12 cellular contexts compared by ENCODE assay signal in the genomic region with DNA sequence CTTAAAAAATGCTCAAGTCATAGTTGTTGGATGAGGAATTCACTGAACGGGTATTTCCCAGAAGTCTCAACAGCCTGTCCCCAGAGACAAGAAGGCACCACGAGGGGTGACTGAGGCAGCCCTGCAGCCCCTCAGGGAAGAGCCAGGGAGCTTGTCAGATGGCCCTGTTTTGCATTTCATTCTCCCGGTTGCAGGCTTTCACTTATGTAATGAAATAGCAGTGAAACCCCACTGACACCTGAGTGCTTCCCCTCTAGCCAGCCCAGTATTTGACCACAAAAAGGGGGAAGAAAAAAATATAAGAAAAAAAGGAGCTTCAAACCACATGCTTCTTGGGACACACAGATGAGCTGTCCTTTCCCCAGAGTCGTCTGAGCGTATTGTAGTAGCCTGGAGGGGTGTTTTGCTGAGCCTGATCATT.
DNase-seq lines count a peak whose midpoint lies in the region; ATAC-seq and TF ChIP-seq lines count a peak whose summit lies in the region.
"Had no signal": no experiment of that assay in that cellular context is flagged by ENCODE, and none has a peak within 500 bp of the region (broad histone marks: within the 10 kb centered on the region; RNA-seq: fewer than 3 reads in every experiment).

No MANE protein-coding gene starts in this region.

- no peak overlapping the region for H2BK5ac ChIP-seq in H9 (ENCODE audit: insufficient read length, low read length)

- H3K9me2 ChIP-seq in GM23248 (ENCODE audit: insufficient read depth): no peaks in the 10 kb centered on the region

- H3K9ac ChIP-seq in H9 (ENCODE audit: extremely low read depth, insufficient read length, low read length): no peak overlapping the region
- no peak overlapping the region for H3K9ac ChIP-seq in GM23248

- H3K27me3 Mint-ChIP-seq in H9 (ENCODE audit: low read depth): peaks cover 2% of the 10 kb centered on the region; the same call in 1 of the 2 replicates

- no peak overlapping the region for H2BK120ac ChIP-seq in H9 (ENCODE audit: low read depth, low read length, poor library complexity, severe bottlenecking)

- no peak overlapping the region for H3T11ph ChIP-seq in H9 (ENCODE audit: low read length)

- no peak overlapping the region for H3K4me2 ChIP-seq in H9 (ENCODE audit: insufficient read depth, insufficient read length, low read length)
- H3K4me2 ChIP-seq in GM23248 (ENCODE audit: unreplicated experiment): no peak overlapping the region

- H3K27ac Mint-ChIP-seq in H9: no peak overlapping the region

- no peak overlapping the region for H4K5ac ChIP-seq in H9 (ENCODE audit: insufficient read length, low read depth, low read length)

- no peak overlapping the region for H2BK20ac ChIP-seq in H9 (ENCODE audit: low read depth, low read length, poor library complexity, severe bottlenecking)

- no peak overlapping the region for H4K8ac ChIP-seq in H9 (replicated peaks; ENCODE audit: insufficient read length, low read depth, low read length)

- H3K9me3 Mint-ChIP-seq in H9: no peaks in the 10 kb centered on the region

- peaks cover 4 to 6% of the 10 kb centered on the region in 2 experiments; a peak in 3 of 4 replicates for H3K4me1 Mint-ChIP-seq in H9

- H3K27ac ChIP-seq in H9 (ENCODE audit: insufficient read length, low read depth, low read length) (no peak overlapping the region), GM23248 (no peak overlapping the region)

- H3K4me3 Mint-ChIP-seq in H9: no peak overlapping the region

- no peak overlapping the region for H3K18ac ChIP-seq in H9 (ENCODE audit: insufficient read length, low read depth, low read length)

- H3K4me1 ChIP-seq in H9 (ENCODE audit: insufficient read depth, low read length): no peaks in the 10 kb centered on the region; the same call in 1 of the 2 replicates
- no peaks in the 10 kb centered on the region for H3K4me1 ChIP-seq in GM23248 (ENCODE audit: insufficient read depth)

- no peak overlapping the region for H3K56ac ChIP-seq in H9 (ENCODE audit: insufficient read length, low read depth, low read length)

- no peak overlapping the region for H2AK5ac ChIP-seq in H9 (ENCODE audit: insufficient read length, low read length)

- H3K36me3 Mint-ChIP-seq in H9 (ENCODE audit: insufficient read depth in 1 of 3, low read depth in 3 of 3): no peaks in the 10 kb centered on the region

- no peaks in the 10 kb centered on the region for H3F3A ChIP-seq in GM23248 (ENCODE audit: insufficient read depth)

- in situ Hi-C loops in GM23248 (cut with MboI): no loop called here

- H3K79me2 ChIP-seq in H9 (ENCODE audit: insufficient read depth, low read length) (no peaks in the 10 kb centered on the region), GM23248 (ENCODE audit: insufficient read depth) (no peaks in the 10 kb centered on the region)

- H3K9me3 ChIP-seq in H9 (ENCODE audit: control insufficient read depth, low read depth, low read length) (no peaks in the 10 kb centered on the region), GM23248 (ENCODE audit: low read depth) (no peaks in the 10 kb centered on the region)

- no peak overlapping the region for H4K91ac ChIP-seq in H9 (ENCODE audit: insufficient read length, low read depth, low read length)

- H2BK12ac ChIP-seq in H9 (ENCODE audit: insufficient read length, low read depth, low read length): no peak overlapping the region

- no peak overlapping the region for H3K14ac ChIP-seq in H9 (ENCODE audit: insufficient read depth, low read length)

- H3K4ac ChIP-seq in H9 (ENCODE audit: low read depth, low read length): no peak overlapping the region

- H2AFZ ChIP-seq in H9 (ENCODE audit: low read length): no peak overlapping the region
- no peak overlapping the region for H2AFZ ChIP-seq in GM23248

- ATAC-seq in GM19397 (IDR thresholded peaks at IDR 0.05; ENCODE audit: unreplicated experiment): peak; percentile 79
- peak; percentile 56 for ATAC-seq in HG02970 (IDR thresholded peaks at IDR 0.05; ENCODE audit: low FRiP score, unreplicated experiment)
- ATAC-seq: K562, left ventricle myocardium superior had no signal

- WGBS in H9 (ENCODE audit: extremely low coverage, insufficient read length, low lambda C conversion rate): no CpG with 5 or more reads among the region's 5 CpGs
- WGBS in GM23248 (ENCODE audit: low coverage in 1 of 2, low lambda C conversion rate in 2 of 2, missing lambda C conversion rate in 2 of 2), 2 experiments: 62% methylated on average over 5 of the region's 5 CpGs

- no peaks in the 10 kb centered on the region for H4K20me1 ChIP-seq in H9 (ENCODE audit: control insufficient read depth, insufficient read depth, insufficient read length)
- H4K20me1 ChIP-seq in GM23248 (ENCODE audit: insufficient read depth): no peaks in the 10 kb centered on the region

- H3K23me2 ChIP-seq in H9 (ENCODE audit: insufficient read length, low read depth, low read length, poor library complexity, severe bottlenecking): no peaks in the 10 kb centered on the region

- DNase-seq in GM06990 (ENCODE audit: extremely low read depth, insufficient read length) (peak; percentile 62), MV-4-11 (lab: John Stamatoyannopoulos, UW) (peak; percentile 86), NCI-H1105 (lab: John Stamatoyannopoulos, UW) (no peak), H9 (no peak), GM23248 (no peak), HCEC 1CT (no peak)
- DNase-seq: activated CD4-positive, alpha-beta T cell treated with anti-CD3 and anti-CD28 coated beads, Interleukin-2, amount 50 U/mL, for 1 hour; left ventricle myocardium superior; stimulated activated CD8-positive, alpha-beta memory T cell treated with anti-CD3 and anti-CD28 coated beads, Interleukin-4, amount 100 ng/mL, for 48 hours had no signal

- no peak overlapping the region; the same call in 1 of the 2 replicates for H2BK15ac ChIP-seq in H9 (ENCODE audit: low read depth, low read length)

- no peaks in the 10 kb centered on the region for H3K36me3 ChIP-seq in GM06990 (ENCODE audit: control insufficient read depth, insufficient read depth, low read length)
- H3K36me3 ChIP-seq in GM23248 (ENCODE audit: low read depth): no peaks in the 10 kb centered on the region

- TF ChIP-seq CTCF in GM06990 (IDR thresholded peaks at IDR 0.05; ENCODE audit: insufficient read depth, low read length, poor library complexity, severe bottlenecking) (no peak), H9 (conservative IDR thresholded peaks at IDR 0.05) (no peak)

- no peak overlapping the region for H3K4me3 ChIP-seq in GM06990 (replicated peaks; ENCODE audit: low read depth, low read length)
- no peak overlapping the region for H3K4me3 ChIP-seq in GM23248
- H3K4me3 ChIP-seq: K562 had no signal

- no peaks in the 10 kb centered on the region for H3K79me1 ChIP-seq in H9 (ENCODE audit: insufficient read depth, low read depth, low read length, poor library complexity, severe bottlenecking)

- no peaks in the 10 kb centered on the region for H3K27me3 ChIP-seq in GM06990 (replicated peaks; ENCODE audit: control insufficient read depth, insufficient read depth, low read length)
- H3K27me3 ChIP-seq in H9 (ENCODE audit: insufficient read depth, low read length): no peaks in the 10 kb centered on the region
- H3K27me3 ChIP-seq in GM23248 (replicated peaks; ENCODE audit: insufficient read depth): peaks cover 9% of the 10 kb centered on the region

- H3K23ac ChIP-seq in H9 (ENCODE audit: insufficient read length, low read depth, low read length): no peak overlapping the region

Comparison
In these comparisons a context has a peak if more than half of its experiments do, and no peak if none do; other contexts are left out.
1. DNase-seq: peak in GM06990 (single experiment) and MV-4-11 (single experiment); none in NCI-H1105 (single experiment), H9 (single experiment), GM23248 (single experiment) and HCEC 1CT (single experiment).